In the genomic region with DNA sequence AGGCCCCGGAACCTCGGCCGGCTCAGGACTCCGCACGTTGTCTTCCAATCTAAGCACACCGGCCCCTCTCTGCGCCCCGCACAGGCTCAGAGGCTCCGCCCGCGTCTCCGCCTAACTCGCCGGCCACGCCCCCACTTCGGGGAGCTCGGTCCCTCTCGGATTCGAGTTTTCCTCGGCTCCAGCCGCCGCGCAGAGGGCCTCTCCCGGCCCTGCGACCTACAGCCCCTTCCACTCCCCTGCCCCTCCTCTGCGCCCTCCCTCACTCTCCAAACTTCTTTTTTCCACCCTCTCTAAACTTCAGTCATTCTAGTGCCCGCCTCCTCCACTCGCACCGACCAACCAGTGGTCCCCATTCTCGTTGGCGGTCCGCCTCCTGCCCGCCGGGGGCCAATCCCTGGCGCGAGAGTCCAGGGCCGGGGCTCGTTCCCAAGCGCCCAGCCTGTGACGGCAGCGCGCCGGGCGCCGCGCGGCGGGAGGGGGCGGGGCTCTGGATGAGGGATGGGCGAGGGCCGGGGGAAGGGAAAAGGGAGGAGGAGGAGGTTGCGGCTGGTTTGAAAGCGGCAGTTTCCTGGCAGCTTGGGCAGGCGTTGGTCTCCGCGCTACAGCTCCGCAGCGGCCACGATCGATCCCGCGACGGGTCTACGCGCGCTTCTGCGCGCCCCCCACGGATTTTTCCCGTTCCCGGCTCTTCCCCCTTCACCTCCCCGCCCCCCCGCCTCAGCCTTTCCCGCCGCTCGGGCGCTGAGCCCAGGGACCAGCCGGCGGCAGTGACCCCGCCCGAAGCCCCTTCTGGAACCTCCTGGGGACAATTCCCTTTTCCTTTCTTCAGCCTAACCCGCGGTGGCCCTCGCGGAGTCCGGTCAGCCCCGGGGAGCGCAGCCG, we compare ENCODE assay signal across 8 cellular contexts. TPM values are rescaled to one million over a fixed set of nuclear protein-coding genes. Genes with fewer than 3 reads are reported as not detected.
A peak's percentile ranks its signal among the peaks of the same experiment; 100 is the strongest.
DNase-seq lines count a peak whose midpoint lies in the region; ATAC-seq and TF ChIP-seq lines count a peak whose summit lies in the region.

MAGI3 (plus strand) TSS at position 563 of the 882 bp plus-strand sequence. CDS start 519 bp downstream, outside the sequence.

- peaks cover 30% of the 10 kb centered on the region for H3K79me2 ChIP-seq in osteoblast (ENCODE audit: insufficient read depth, low read length)

- no peaks in the 10 kb centered on the region for H3K9me3 ChIP-seq in osteoblast (ENCODE audit: low read depth, low read length)
- H3K9me3 ChIP-seq in testis = no peaks in the 10 kb centered on the region

- H3K4me1 ChIP-seq in osteoblast (ENCODE audit: insufficient read depth, low read length) (peaks cover 23% of the 10 kb centered on the region), testis (no peaks in the 10 kb centered on the region)

- H3K4me3 ChIP-seq in osteoblast (ENCODE audit: insufficient read depth, low read length) (peak within 1 kb of the TSS; percentile 87), testis (peak within 1 kb of the TSS; percentile 85 to 97)

- WGBS in testis, 2 donors = 1% methylated on average over 39 to 78 of the region's 89 CpGs

- peak; percentile 100 for ATAC-seq in HG02588 (IDR thresholded peaks at IDR 0.05; ENCODE audit: unreplicated experiment)

- TF ChIP-seq CTCF in glutamatergic neuron (IDR thresholded peaks at IDR 0.05; ENCODE audit: partially characterized antibody, unreplicated experiment) = no peak
- TF ChIP-seq CTCF in osteoblast (IDR thresholded peaks at IDR 0.05; ENCODE audit: extremely low read depth, low read depth, low read length) = no peak
- no peak for TF ChIP-seq CTCF in testis (IDR thresholded peaks at IDR 0.05)

- no peaks in the 10 kb centered on the region for H3K27me3 ChIP-seq in osteoblast (ENCODE audit: insufficient read depth, low read length)
- H3K27me3 ChIP-seq in testis = no peaks in the 10 kb centered on the region

- no peak for TF ChIP-seq POLR2A in testis (IDR thresholded peaks at IDR 0.05)

- peaks cover 7% of the 10 kb centered on the region for H3K9me3 Mint-ChIP-seq in activated naive CD8-positive, alpha-beta T cell treated with anti-CD3 and anti-CD28 coated beads for 36 hours
- H3K9me3 Mint-ChIP-seq in glutamatergic neuron (ENCODE audit: unreplicated experiment) = peaks cover 7% of the 10 kb centered on the region

- DNase-seq in GM04503 (ENCODE audit: low read depth) (peak; percentile 89), NCI-H1092 (lab: John Stamatoyannopoulos, UW) (peak; percentile 92), SKM-1 (lab: John Stamatoyannopoulos, UW; ENCODE audit: unreplicated experiment) (peak; percentile 95), glutamatergic neuron (peak; percentile 99), osteoblast (ENCODE audit: insufficient read length, low spot score, missing footprints) (peak; percentile 98), testis (peak; percentile 97)
- DNase-seq in activated naive CD8-positive, alpha-beta T cell treated with anti-CD3 and anti-CD28 coated beads for 36 hours = peak; percentile 97

- peak within 1 kb of the TSS; percentile 88 for H3K27ac Mint-ChIP-seq in activated naive CD8-positive, alpha-beta T cell treated with anti-CD3 and anti-CD28 coated beads for 36 hours
- peak within 1 kb of the TSS; percentile 84 for H3K27ac Mint-ChIP-seq in glutamatergic neuron (ENCODE audit: unreplicated experiment)

- peak within 1 kb of the TSS; percentile 100 for H3K4me2 ChIP-seq in osteoblast (ENCODE audit: insufficient read depth, low read length)

- H3K36me3 Mint-ChIP-seq in activated naive CD8-positive, alpha-beta T cell treated with anti-CD3 and anti-CD28 coated beads for 36 hours = no peaks in the 10 kb centered on the region
- no peaks in the 10 kb centered on the region for H3K36me3 Mint-ChIP-seq in glutamatergic neuron (ENCODE audit: unreplicated experiment)

- H3K4me1 Mint-ChIP-seq in activated naive CD8-positive, alpha-beta T cell treated with anti-CD3 and anti-CD28 coated beads for 36 hours = peaks cover 22% of the 10 kb centered on the region
- peaks cover 11% of the 10 kb centered on the region for H3K4me1 Mint-ChIP-seq in glutamatergic neuron (ENCODE audit: low read depth, unreplicated experiment)

- H2AFZ ChIP-seq in osteoblast (ENCODE audit: low read length) = peak within 1 kb of the TSS; percentile 99

- H3K27ac ChIP-seq in osteoblast (ENCODE audit: low read depth, low read length) (peak within 1 kb of the TSS; percentile 65), testis (peak within 1 kb of the TSS; percentile 80 to 81)

- no peaks in the 10 kb centered on the region for H3K36me3 ChIP-seq in osteoblast (ENCODE audit: insufficient read depth, low read length)
- H3K36me3 ChIP-seq in testis (ENCODE audit: low read depth, missing control alignments) = no peaks in the 10 kb centered on the region

- peaks cover 3% of the 10 kb centered on the region for H4K20me1 ChIP-seq in osteoblast (ENCODE audit: insufficient read depth, low read length)

- H3K4me3 Mint-ChIP-seq in activated naive CD8-positive, alpha-beta T cell treated with anti-CD3 and anti-CD28 coated beads for 36 hours = peak within 1 kb of the TSS; percentile 87
- H3K4me3 Mint-ChIP-seq in glutamatergic neuron (ENCODE audit: unreplicated experiment) = peak within 1 kb of the TSS; percentile 89

- peaks cover 19% of the 10 kb centered on the region for H3K27me3 Mint-ChIP-seq in activated naive CD8-positive, alpha-beta T cell treated with anti-CD3 and anti-CD28 coated beads for 36 hours
- peaks cover 4% of the 10 kb centered on the region for H3K27me3 Mint-ChIP-seq in glutamatergic neuron (ENCODE audit: unreplicated experiment)

- intact Hi-C loops in testis (cut with DNase I; ENCODE audit: low total_unique reads) = no loop called here

RNA-seq across cellular contexts. Expression of gene MAGI3, which starts in this region (rescaled TPM):
- total RNA-seq in activated naive CD8-positive, alpha-beta T cell treated with anti-CD3 and anti-CD28 coated beads for 36 hours = 1 to 10 TPM; 3.3 to 3.4 TPM
- 26.3 TPM for total RNA-seq in glutamatergic neuron (ENCODE audit: unreplicated experiment)
- total RNA-seq in osteoblast = 7.2 and 8.3 TPM in 2 replicates
- 10 to 100 TPM; 15.8 to 18.8 TPM for total RNA-seq in testis
- polyA plus RNA-seq in testis (ENCODE audit: insufficient read depth, low read depth, low replicate concordance) = 18.9 TPM

Comparison
In these comparisons a context has a peak if more than half of its experiments do, and no peak if none do; other contexts are left out.
1. Peak in every context shown above with its lines: DNase-seq, ATAC-seq, H3K4me3 ChIP-seq and H3K27ac ChIP-seq.